ENCODE assay signal across 1 cellular context in genomic region chr9:116144038-116144437, GRCh38.
A peak's percentile ranks its signal among the peaks of the same experiment; 100 is the strongest.
TF ChIP-seq lines count a peak whose summit lies in the region.

No MANE protein-coding gene starts in this region.

TF ChIP-seq in K562, 482 proteins besides CTCF, POLR2A, EP300 and RAD21 (continued from another document):
- TF ChIP-seq ZFPM2 (CRISPR knock-in tag; IDR thresholded peaks at IDR 0.05) (no peak), FOXO4 (CRISPR knock-in tag; IDR thresholded peaks at IDR 0.05) (no peak), FOSL1 (tag; conservative IDR thresholded peaks at IDR 0.05) (peak; percentile 68), ZNF134 (CRISPR knock-in tag; conservative IDR thresholded peaks at IDR 0.05) (no peak)
